Comparison of ENCODE assay signal across 17 cellular contexts in the genomic region with DNA sequence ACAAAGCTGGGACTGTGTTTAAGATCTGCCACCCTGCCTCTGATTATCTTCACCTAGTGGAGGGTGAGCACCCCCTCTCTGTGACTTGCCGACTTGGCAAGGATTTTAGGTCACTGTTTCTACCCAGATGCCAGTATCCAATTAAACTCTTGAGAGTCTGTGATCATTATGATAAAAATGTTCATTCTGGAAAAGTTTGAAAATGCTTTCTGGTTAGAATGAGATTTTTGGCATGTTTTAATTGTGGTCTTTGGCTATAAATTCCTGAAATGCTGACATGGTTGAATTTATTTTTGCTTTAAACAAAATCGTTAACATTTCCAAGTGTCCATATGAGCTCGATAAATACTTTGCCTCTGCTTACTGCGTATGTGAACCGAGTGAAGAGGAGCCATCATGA.
DNase-seq lines count a peak whose midpoint lies in the region; ATAC-seq and TF ChIP-seq lines count a peak whose summit lies in the region.
"Had no signal": no experiment of that assay in that cellular context is flagged by ENCODE, and none has a peak within 500 bp of the region (broad histone marks: within the 10 kb centered on the region; RNA-seq: fewer than 3 reads in every experiment).

No MANE protein-coding gene starts in this region.

- H3K4me3 Mint-ChIP-seq in nephron (no peak overlapping the region), endodermal cell (no peak overlapping the region)
- H3K4me3 Mint-ChIP-seq in naive thymus-derived CD8-positive, alpha-beta T cell = no peak overlapping the region
- H3K4me3 Mint-ChIP-seq: stimulated activated naive CD8-positive, alpha-beta T cell treated with anti-CD3 and anti-CD28 coated beads, Interleukin-15, Interleukin-2, amounts not matched to agents 100 ng/mL and 50 ng/mL, for 24 hours had no signal

- H3K9ac ChIP-seq in endodermal cell (ENCODE audit: extremely low read depth, low read length, poor library complexity, severe bottlenecking) = no peak overlapping the region
- H3K9ac ChIP-seq: BLaER1 treated with 17β-estradiol and CSF1 and Interleukin-3, amounts not matched to agents 10 nM and 100 nM had no signal

- H3K36me3 Mint-ChIP-seq in nephron (ENCODE audit: low read depth) (peaks cover 26% of the 10 kb centered on the region), endodermal cell (ENCODE audit: low read depth) (no peaks in the 10 kb centered on the region)
- peaks cover 0 to 8% (median 0%) of the 10 kb centered on the region in 3 donors for H3K36me3 Mint-ChIP-seq in naive thymus-derived CD8-positive, alpha-beta T cell

- peak; percentile 63 for DNase-seq in AG20443 (ENCODE audit: low spot score)
- DNase-seq in HFF-Myc (ENCODE audit: extremely low read depth, low read depth) = no peak
- DNase-seq in astrocyte of the hippocampus (ENCODE audit: low read depth, low spot score) = peak; percentile 77
- no peak for DNase-seq in naive thymus-derived CD8-positive, alpha-beta T cell
- DNase-seq in SIG-M5 (lab: John Stamatoyannopoulos, UW) = no peak
- no peak for DNase-seq in endodermal cell
- DNase-seq: activated CD4-positive, alpha-beta T cell treated with anti-CD3 and anti-CD28 coated beads for 4 hours; activated naive CD4-positive, alpha-beta T cell treated with anti-CD3 and anti-CD28 coated beads, Interleukin-2, amount 50 U/mL, for 16 hours; DMS79 treated with DMSO at 0.1 percent for 48 hours; foreskin melanocyte; MV-4-11; NCI-H2171 had no signal

- H3K27me3 Mint-ChIP-seq in nephron (ENCODE audit: low read depth) (no peaks in the 10 kb centered on the region), endodermal cell (ENCODE audit: insufficient read depth) (no peaks in the 10 kb centered on the region)
- peaks cover 0 to 4% (median 0%) of the 10 kb centered on the region in 5 donors for H3K27me3 Mint-ChIP-seq in naive thymus-derived CD8-positive, alpha-beta T cell
- H3K27me3 Mint-ChIP-seq: stimulated activated naive CD8-positive, alpha-beta T cell treated with anti-CD3 and anti-CD28 coated beads, Interleukin-15, Interleukin-2, amounts not matched to agents 100 ng/mL and 50 ng/mL, for 24 hours had no signal

- WGBS in endodermal cell (ENCODE audit: insufficient coverage in 1 of 2, insufficient read length in 1 of 2), 2 experiments = 86 to 93% methylated on average over 3 to 5 of the region's 5 CpGs

- no peak for ATAC-seq in HG02678 (IDR thresholded peaks at IDR 0.05; ENCODE audit: unreplicated experiment)
- no peak for ATAC-seq in naive thymus-derived CD8-positive, alpha-beta T cell

- H3K4me1 Mint-ChIP-seq in nephron (peaks cover 21% of the 10 kb centered on the region), endodermal cell (no peaks in the 10 kb centered on the region)
- H3K4me1 Mint-ChIP-seq in naive thymus-derived CD8-positive, alpha-beta T cell = no peaks in the 10 kb centered on the region

- H3K27me3 ChIP-seq in endodermal cell (ENCODE audit: control insufficient read depth, insufficient read depth, low read length, poor library complexity, severe bottlenecking) = no peaks in the 10 kb centered on the region
- H3K27me3 ChIP-seq: BLaER1 treated with 17β-estradiol and CSF1 and Interleukin-3, amounts not matched to agents 10 nM and 100 nM; breast epithelium had no signal

- H3K9me3 Mint-ChIP-seq in nephron (peaks cover 24% of the 10 kb centered on the region), endodermal cell (peaks cover 23% of the 10 kb centered on the region)
- peaks cover 1 to 21% (median 10%) of the 10 kb centered on the region in 9 donors for H3K9me3 Mint-ChIP-seq in naive thymus-derived CD8-positive, alpha-beta T cell

- H3K27ac ChIP-seq in endodermal cell (ENCODE audit: low read depth, low read length) = no peak overlapping the region
- H3K27ac ChIP-seq: BLaER1 treated with 17β-estradiol and CSF1 and Interleukin-3, amounts not matched to agents 10 nM and 100 nM; breast epithelium had no signal

- POLR2A ChIA-PET in naive thymus-derived CD8-positive, alpha-beta T cell (lab: Charles Lee) = no interaction called here

- no peak overlapping the region for H3K4me3 ChIP-seq in HFF-Myc (replicated peaks; ENCODE audit: low read depth, low read length)
- no peak overlapping the region for H3K4me3 ChIP-seq in endodermal cell (ENCODE audit: low read length)
- H3K4me3 ChIP-seq: BLaER1 treated with 17β-estradiol and CSF1 and Interleukin-3, amounts not matched to agents 10 nM and 100 nM; breast epithelium had no signal

- peak; percentile 30 for TF ChIP-seq CTCF in HFF-Myc (IDR thresholded peaks at IDR 0.05; ENCODE audit: low read depth, low read length, missing control alignments)
- no peak for TF ChIP-seq CTCF in nephron (IDR thresholded peaks at IDR 0.05; ENCODE audit: unreplicated experiment in 3 of 3)
- TF ChIP-seq CTCF in endodermal cell (conservative IDR thresholded peaks at IDR 0.05) = no peak

- H3K9me3 ChIP-seq in endodermal cell (ENCODE audit: control insufficient read depth, low read length) = no peaks in the 10 kb centered on the region

- H3K4me1 ChIP-seq in endodermal cell (ENCODE audit: control insufficient read depth, insufficient read depth, low read length) = no peaks in the 10 kb centered on the region
- H3K4me1 ChIP-seq: breast epithelium had no signal

- H3K36me3 ChIP-seq in endodermal cell (ENCODE audit: control insufficient read depth, insufficient read depth, low read length) = no peaks in the 10 kb centered on the region
- H3K36me3 ChIP-seq: breast epithelium had no signal

- peak overlapping the region in 2 of 3 experiments; percentile 38 to 47 for H3K27ac Mint-ChIP-seq in nephron
- H3K27ac Mint-ChIP-seq in naive thymus-derived CD8-positive, alpha-beta T cell = no peak overlapping the region
- no peak overlapping the region for H3K27ac Mint-ChIP-seq in endodermal cell
- H3K27ac Mint-ChIP-seq: stimulated activated naive CD8-positive, alpha-beta T cell treated with anti-CD3 and anti-CD28 coated beads, Interleukin-15, Interleukin-2, amounts not matched to agents 100 ng/mL and 50 ng/mL, for 24 hours had no signal

Comparison
In these comparisons a context has a peak if more than half of its experiments do, and no peak if none do; other contexts are left out.
1. DNase-seq: peak in AG20443 (single experiment) and astrocyte of the hippocampus (single experiment); none in HFF-Myc (single experiment), naive thymus-derived CD8-positive, alpha-beta T cell (0 of 10), SIG-M5 (single experiment) and endodermal cell (single experiment).
2. H3K27ac Mint-ChIP-seq: peak in nephron (2 of 3); none in naive thymus-derived CD8-positive, alpha-beta T cell (0 of 10) and endodermal cell (single experiment).